Comparison of ENCODE assay signal across 16 cellular contexts in the genomic region with DNA sequence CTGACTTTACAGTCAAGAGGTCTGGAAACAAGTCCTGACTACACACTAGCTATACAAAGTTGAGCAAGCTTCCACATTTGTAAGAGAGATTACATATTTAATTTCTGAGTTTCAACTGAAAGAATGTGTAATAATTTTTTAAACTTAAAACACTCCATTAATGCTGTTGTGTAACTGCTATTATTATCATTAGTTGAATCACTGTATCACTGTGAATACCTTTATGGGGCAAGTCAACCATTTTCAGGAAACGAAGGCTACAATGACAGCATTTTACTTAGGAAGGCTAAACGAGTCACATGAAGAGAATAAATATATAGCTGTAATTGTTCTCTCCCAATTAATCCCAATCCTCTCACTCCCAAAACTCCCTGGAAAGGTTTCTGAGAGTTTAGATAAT. TPM values are rescaled to one million over a fixed set of nuclear protein-coding genes. Genes with fewer than 3 reads are reported as not detected.
DNase-seq lines count a peak whose midpoint lies in the region; ATAC-seq and TF ChIP-seq lines count a peak whose summit lies in the region.
"Had no signal": no experiment of that assay in that cellular context is flagged by ENCODE, and none has a peak within 500 bp of the region (broad histone marks: within the 10 kb centered on the region; RNA-seq: fewer than 3 reads in every experiment).

No MANE protein-coding gene starts in this region.

- H3K9me3 Mint-ChIP-seq in natural killer cell = no peaks in the 10 kb centered on the region
- H3K9me3 Mint-ChIP-seq in natural killer cell treated with Interleukin-12 subunit alpha and Interleukin-12 subunit beta and Interleukin-15 and Interleukin-18, amount 100 ng/mL, for 72 hours = no peaks in the 10 kb centered on the region
- peaks cover 0 to 2% (median 0%) of the 10 kb centered on the region in 11 donors for H3K9me3 Mint-ChIP-seq in naive thymus-derived CD4-positive, alpha-beta T cell
- H3K9me3 Mint-ChIP-seq: GM23338 had no signal

- no peak for DNase-seq in natural killer cell
- DNase-seq in natural killer cell treated with Interleukin-12 subunit alpha and Interleukin-12 subunit beta and Interleukin-15 and Interleukin-18, amount 100 ng/mL, for 72 hours (ENCODE audit: low spot score) = no peak
- DNase-seq in SK-N-MC (ENCODE audit: low read depth, low spot score) = no peak
- peak; percentile 62 for DNase-seq in epithelial cell of esophagus (ENCODE audit: low read depth)
- no peak for DNase-seq in naive thymus-derived CD4-positive, alpha-beta T cell
- DNase-seq in T1000 (lab: John Stamatoyannopoulos, UW) = no peak
- no peak for DNase-seq in NCI-H1436 (lab: John Stamatoyannopoulos, UW)
- DNase-seq: 8988T, AML-193, DMS79, H7 had no signal

- POLR2A ChIA-PET in naive thymus-derived CD4-positive, alpha-beta T cell (lab: Charles Lee) = no interaction called here

- H3K4me3 Mint-ChIP-seq in natural killer cell = no peak overlapping the region
- no peak overlapping the region for H3K4me3 Mint-ChIP-seq in natural killer cell treated with Interleukin-12 subunit alpha and Interleukin-12 subunit beta and Interleukin-15 and Interleukin-18, amount 100 ng/mL, for 72 hours
- no peak overlapping the region for H3K4me3 Mint-ChIP-seq in naive thymus-derived CD4-positive, alpha-beta T cell
- H3K4me3 Mint-ChIP-seq: GM23338 had no signal

- H3K4me1 ChIP-seq in naive thymus-derived CD4-positive, alpha-beta T cell (ENCODE audit: control insufficient read depth in 2 of 2, insufficient read depth in 2 of 2, low read length in 2 of 2) = peaks cover 4% of the 10 kb centered on the region in 2 donors

- H3K9me3 ChIP-seq in SK-N-MC (ENCODE audit: low read depth, low read length) = no peaks in the 10 kb centered on the region
- H3K9me3 ChIP-seq in naive thymus-derived CD4-positive, alpha-beta T cell (ENCODE audit: control insufficient read depth in 2 of 3, low read length in 3 of 3) = no peaks in the 10 kb centered on the region
- H3K9me3 ChIP-seq: BLaER1 had no signal

- no peak for ATAC-seq in natural killer cell
- ATAC-seq in natural killer cell treated with Interleukin-12 subunit alpha and Interleukin-12 subunit beta and Interleukin-15 and Interleukin-18, amount 100 ng/mL, for 72 hours = no peak
- no peak for ATAC-seq in naive thymus-derived CD4-positive, alpha-beta T cell
- no peak for ATAC-seq in GM21447 (IDR thresholded peaks at IDR 0.05; ENCODE audit: unreplicated experiment)
- ATAC-seq: GM12878, GM23338 had no signal

- H3K36me3 Mint-ChIP-seq in natural killer cell = peaks cover 7% of the 10 kb centered on the region
- peaks cover 7% of the 10 kb centered on the region for H3K36me3 Mint-ChIP-seq in natural killer cell treated with Interleukin-12 subunit alpha and Interleukin-12 subunit beta and Interleukin-15 and Interleukin-18, amount 100 ng/mL, for 72 hours
- peaks cover 5 to 68% (median 28%) of the 10 kb centered on the region in 5 donors for H3K36me3 Mint-ChIP-seq in naive thymus-derived CD4-positive, alpha-beta T cell

- no peak overlapping the region for H3K9ac ChIP-seq in SK-N-MC (ENCODE audit: insufficient read length)
- H3K9ac ChIP-seq: BLaER1 had no signal

- intact Hi-C loops in natural killer cell (cut with micrococcal nuclease) = no loop called here
- intact Hi-C loops in naive thymus-derived CD4-positive, alpha-beta T cell (cut with micrococcal nuclease) = no loop called here

- peak overlapping the region; percentile 14; the same call in 1 of the 2 replicates for H3K27ac ChIP-seq in SK-N-MC
- H3K27ac ChIP-seq in naive thymus-derived CD4-positive, alpha-beta T cell (ENCODE audit: low read depth, low read length) = no peak overlapping the region
- H3K27ac ChIP-seq: BLaER1, HL-60 had no signal

- no peak for TF ChIP-seq CTCF in natural killer cell (IDR thresholded peaks at IDR 0.05)
- TF ChIP-seq CTCF in epithelial cell of esophagus (IDR thresholded peaks at IDR 0.05; ENCODE audit: insufficient read depth, low read depth, low read length, missing control alignments) = no peak

- H3K4me1 Mint-ChIP-seq in natural killer cell = peaks cover 38 to 48% of the 10 kb centered on the region in 2 donors
- peaks cover 20 to 30% of the 10 kb centered on the region in 2 donors for H3K4me1 Mint-ChIP-seq in natural killer cell treated with Interleukin-12 subunit alpha and Interleukin-12 subunit beta and Interleukin-15 and Interleukin-18, amount 100 ng/mL, for 72 hours (ENCODE audit: low read depth in 2 of 2)
- H3K4me1 Mint-ChIP-seq in naive thymus-derived CD4-positive, alpha-beta T cell = peaks cover 18 to 58% (median 46%) of the 10 kb centered on the region in 7 donors

- H3K27me3 ChIP-seq in naive thymus-derived CD4-positive, alpha-beta T cell (ENCODE audit: control insufficient read depth in 2 of 2, insufficient read depth in 2 of 2, low read length in 2 of 2) = no peaks in the 10 kb centered on the region
- H3K27me3 ChIP-seq: BLaER1 had no signal

- H3K4me3 ChIP-seq in SK-N-MC = no peak overlapping the region
- H3K4me3 ChIP-seq in epithelial cell of esophagus (ENCODE audit: low read length) = no peak overlapping the region
- H3K4me3 ChIP-seq in naive thymus-derived CD4-positive, alpha-beta T cell (ENCODE audit: low read length) = no peak overlapping the region
- H3K4me3 ChIP-seq: BLaER1, GM12878, GM23338 had no signal

- H3K27ac Mint-ChIP-seq in natural killer cell = peak overlapping the region; percentile 71 to 86
- no peak overlapping the region for H3K27ac Mint-ChIP-seq in natural killer cell treated with Interleukin-12 subunit alpha and Interleukin-12 subunit beta and Interleukin-15 and Interleukin-18, amount 100 ng/mL, for 72 hours
- H3K27ac Mint-ChIP-seq in naive thymus-derived CD4-positive, alpha-beta T cell = peak overlapping the region in 5 of 9 donors; percentile 43 to 77 (median 64)
- H3K27ac Mint-ChIP-seq: GM23338 had no signal

- no peaks in the 10 kb centered on the region for H3K27me3 Mint-ChIP-seq in natural killer cell (ENCODE audit: low read depth in 2 of 2)
- H3K27me3 Mint-ChIP-seq in natural killer cell treated with Interleukin-12 subunit alpha and Interleukin-12 subunit beta and Interleukin-15 and Interleukin-18, amount 100 ng/mL, for 72 hours = no peaks in the 10 kb centered on the region
- no peaks in the 10 kb centered on the region for H3K27me3 Mint-ChIP-seq in naive thymus-derived CD4-positive, alpha-beta T cell

- CTCF ChIA-PET in naive thymus-derived CD4-positive, alpha-beta T cell (lab: Charles Lee) = interaction anchor here (1.2 to 1.4 kb wide), 2 partner anchors 13 to 36 kb away, joined by 6 to 7 read pairs; no protein-coding TSS in a partner anchor

- H3K36me3 ChIP-seq in SK-N-MC (ENCODE audit: insufficient read depth, low read length) = peaks cover 70% of the 10 kb centered on the region
- peaks cover 0 to 38% (median 6%) of the 10 kb centered on the region in 3 experiments for H3K36me3 ChIP-seq in naive thymus-derived CD4-positive, alpha-beta T cell (ENCODE audit: control insufficient read depth in 2 of 3, insufficient read depth in 3 of 3, low read length in 3 of 3)

RNA-seq across cellular contexts. Expression of gene TRIP12, which starts 46.3 kb away (rescaled TPM):
- 100 to 1,000 TPM; 295 to 351 (median 325) TPM for total RNA-seq in natural killer cell
- 100 to 1,000 TPM; 262 to 350 TPM for total RNA-seq in natural killer cell treated with Interleukin-12 subunit alpha and Interleukin-12 subunit beta and Interleukin-15 and Interleukin-18, amount 100 ng/mL, for 72 hours
- total RNA-seq in naive thymus-derived CD4-positive, alpha-beta T cell = 100 to 1,000 TPM; 184 to 247 (median 231) TPM
- polyA plus RNA-seq in naive thymus-derived CD4-positive, alpha-beta T cell = 10 to 100 TPM; 34.8 to 60.2 TPM

RNA-seq across cellular contexts. Expression of gene FBXO36, which starts 46.8 kb away (rescaled TPM):
- total RNA-seq in natural killer cell = 1 to 10 TPM; 1.2 to 1.8 (median 1.5) TPM
- under 1 TPM; 0.36 to 0.67 TPM for total RNA-seq in natural killer cell treated with Interleukin-12 subunit alpha and Interleukin-12 subunit beta and Interleukin-15 and Interleukin-18, amount 100 ng/mL, for 72 hours
- total RNA-seq in naive thymus-derived CD4-positive, alpha-beta T cell = 1 to 10 TPM in 3 of 5 experiments, under 1 TPM in 2; 0.51 to 1.8 (median 1.2) TPM
- 1 to 10 TPM; 1.2 TPM for polyA plus RNA-seq in naive thymus-derived CD4-positive, alpha-beta T cell

Comparison
In these comparisons a context has a peak if more than half of its experiments do, and no peak if none do; other contexts are left out.
1. H3K27ac Mint-ChIP-seq: peak in natural killer cell (2 of 2) and naive thymus-derived CD4-positive, alpha-beta T cell (5 of 9); none in natural killer cell treated with Interleukin-12 subunit alpha and Interleukin-12 subunit beta and Interleukin-15 and Interleukin-18, amount 100 ng/mL, for 72 hours (0 of 2).